23 cellular contexts compared by ENCODE assay signal in genomic region chr10:67119648-67120047, GRCh38.
"Had no signal": no experiment of that assay in that cellular context is flagged by ENCODE, and none has a peak within 500 bp of the region (broad histone marks: within the 10 kb centered on the region; RNA-seq: fewer than 3 reads in every experiment).

No MANE protein-coding gene starts in this region.

- H3K4me3 Mint-ChIP-seq: activated CD8-positive, alpha-beta T cell treated with anti-CD3 and anti-CD28 coated beads, Interleukin-2, amount 10 ng/mL, durations not matched to agents 7 days and 5 days; activated T-helper 1 cell treated with anti-CD3 and anti-CD28 coated beads, Interleukin-12 subunit alpha, Interleukin-12 subunit beta, Interleukin-2, Interleukin-4 antibody, amounts not matched to agents 30 ng/mL and 10 ng/mL and 1 ng/mL, durations not matched to agents 14 hours and 24 hours and 36 hours; dendritic cell treated with granulocyte-macrophage colony-stimulating factor and Interleukin-4, amounts not matched to agents 40 ng/mL and 50 ng/mL, for 4 days; naive B cell; neural crest cell; T-cell; T-helper 2 cell treated with Interferon-gamma antibody and Interleukin-4, amounts not matched to agents 5 μg/mL and 100 μg/mL, for 36 hours had no signal

- H3K27ac ChIP-seq: cardiac muscle cell, skin epidermis, upper lobe of left lung had no signal

- H3K36me3 Mint-ChIP-seq: naive B cell, T-cell had no signal

- H3K27ac Mint-ChIP-seq: activated CD8-positive, alpha-beta T cell treated with anti-CD3 and anti-CD28 coated beads, Interleukin-2, amount 10 ng/mL, durations not matched to agents 7 days and 5 days; activated T-helper 1 cell treated with anti-CD3 and anti-CD28 coated beads, Interleukin-12 subunit alpha, Interleukin-12 subunit beta, Interleukin-2, Interleukin-4 antibody, amounts not matched to agents 30 ng/mL and 10 ng/mL and 1 ng/mL, durations not matched to agents 14 hours and 24 hours and 36 hours; dendritic cell treated with granulocyte-macrophage colony-stimulating factor and Interleukin-4, amounts not matched to agents 40 ng/mL and 50 ng/mL, for 4 days; naive B cell; T-cell; T-helper 2 cell treated with Interferon-gamma antibody and Interleukin-4, amounts not matched to agents 5 μg/mL and 100 μg/mL, for 36 hours had no signal

- H3K4me3 ChIP-seq: cardiac muscle cell, skin epidermis, upper lobe of left lung had no signal

- H3K9me3 ChIP-seq: upper lobe of left lung had no signal

- H3K27me3 ChIP-seq: cardiac muscle cell, upper lobe of left lung had no signal

- DNase-seq: activated CD4-positive, alpha-beta T cell treated with anti-CD3 and anti-CD28 coated beads for 1 hour; activated CD4-positive, alpha-beta T cell treated with anti-CD3 and anti-CD28 coated beads, Interleukin-2, amount 50 U/mL, for 1 hour; activated CD8-positive, alpha-beta T cell treated with anti-CD3 and anti-CD28 coated beads, Interleukin-2, amount 10 ng/mL, durations not matched to agents 7 days and 5 days; activated gamma-delta T cell; activated naive CD4-positive, alpha-beta T cell treated with anti-CD3 and anti-CD28 coated beads, Interleukin-2, amount 50 U/mL, for 16 hours; effector CD4-positive, alpha-beta T cell; erythroblast; foreskin melanocyte; hypothalamus; left cardiac atrium; mesenchymal stem cell; naive B cell; posterior cingulate gyrus; stimulated activated CD8-positive, alpha-beta memory T cell treated with anti-CD3 and anti-CD28 coated beads, Interleukin-4, amount 100 ng/mL, for 48 hours; stimulated activated naive CD4-positive, alpha-beta T cell treated with Interleukin-2 at 50 U/mL for 16 hours; T-cell; upper lobe of left lung had no signal

- H3K4me1 ChIP-seq: upper lobe of left lung had no signal

- H3K36me3 ChIP-seq: cardiac muscle cell, upper lobe of left lung had no signal

- H3K9me3 Mint-ChIP-seq: activated T-helper 1 cell treated with anti-CD3 and anti-CD28 coated beads, Interleukin-12 subunit alpha, Interleukin-12 subunit beta, Interleukin-2, Interleukin-4 antibody, amounts not matched to agents 30 ng/mL and 10 ng/mL and 1 ng/mL, durations not matched to agents 14 hours and 24 hours and 36 hours; dendritic cell treated with granulocyte-macrophage colony-stimulating factor and Interleukin-4, amounts not matched to agents 40 ng/mL and 50 ng/mL, for 4 days; naive B cell; neural crest cell; T-helper 2 cell treated with Interferon-gamma antibody and Interleukin-4, amounts not matched to agents 5 μg/mL and 100 μg/mL, for 36 hours had no signal

- H3K27me3 Mint-ChIP-seq: dendritic cell treated with granulocyte-macrophage colony-stimulating factor and Interleukin-4, amounts not matched to agents 40 ng/mL and 50 ng/mL, for 4 days; naive B cell; T-cell had no signal

- H3K4me1 Mint-ChIP-seq: naive B cell, T-cell had no signal
